ENCODE assay signal across 9 cellular contexts in the genomic region with DNA sequence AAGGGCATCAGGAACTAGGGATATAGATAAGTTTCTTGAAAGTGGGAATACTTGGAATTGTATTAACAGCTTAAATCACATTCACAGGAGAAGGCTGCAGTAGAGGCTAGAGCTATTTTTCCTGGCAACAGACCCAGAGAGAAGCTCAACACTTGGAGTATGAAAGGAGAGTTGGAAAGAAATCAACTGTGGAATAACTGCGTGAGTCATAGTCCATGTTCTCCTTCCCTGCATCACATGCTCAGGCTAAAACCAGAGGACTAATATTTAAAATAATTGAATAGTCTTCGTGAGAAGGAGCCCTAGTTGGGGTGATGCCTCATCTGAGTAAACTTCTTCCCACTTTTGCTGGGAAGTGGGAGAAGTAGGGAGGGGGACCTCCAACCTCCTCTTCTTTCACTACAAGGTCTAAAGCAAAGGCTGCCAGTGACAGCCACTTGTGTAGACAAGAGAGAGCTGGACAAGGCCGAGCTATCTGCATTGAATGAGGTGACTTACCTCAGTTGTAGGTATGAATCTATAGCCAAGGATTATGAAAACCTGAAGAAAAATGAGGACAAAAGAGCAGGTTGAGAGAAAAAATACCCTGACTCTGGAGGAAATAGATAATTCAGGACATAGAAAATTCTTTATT. TPM values are rescaled to one million over a fixed set of nuclear protein-coding genes. Genes with fewer than 3 reads are reported as not detected.
DNase-seq lines count a peak whose midpoint lies in the region; ATAC-seq, FAIRE-seq and TF ChIP-seq lines count a peak whose summit lies in the region.
"Had no signal": no experiment of that assay in that cellular context is flagged by ENCODE, and none has a peak within 500 bp of the region (broad histone marks: within the 10 kb centered on the region; RNA-seq: fewer than 3 reads in every experiment).

No MANE protein-coding gene starts in this region.

- FAIRE-seq in bronchial epithelial cell (lab: Jason Lieb, UNC): no peak

- H3K36me3 ChIP-seq in bronchial epithelial cell (ENCODE audit: control insufficient read depth, insufficient read depth, low read length) (no peaks in the 10 kb centered on the region), stomach (no peaks in the 10 kb centered on the region), HAP-1 (replicated peaks) (no peaks in the 10 kb centered on the region)

- no peak overlapping the region for H3K4me3 ChIP-seq in bronchial epithelial cell (ENCODE audit: low read depth, low read length)
- H3K4me3 ChIP-seq in stomach: no peak overlapping the region
- H3K4me3 ChIP-seq in HAP-1: no peak overlapping the region

- H3K9me3 ChIP-seq in stomach (no peaks in the 10 kb centered on the region), HAP-1 (no peaks in the 10 kb centered on the region)

- DNase-seq in HPDE6-E6E7 (ENCODE audit: extremely low spot score): peak; percentile 13
- DNase-seq in bronchial epithelial cell (ENCODE audit: low read depth): peak; percentile 76
- peak; percentile 48 for DNase-seq in inferior parietal cortex (ENCODE audit: extremely low spot score)
- no peak for DNase-seq in stomach
- DNase-seq in T-helper 9 cell: no peak
- no peak for DNase-seq in HAP-1 (ENCODE audit: low spot score in 2 of 2)
- DNase-seq: activated naive CD8-positive, alpha-beta T cell treated with anti-CD3 and anti-CD28 coated beads, Interleukin-2, amount 10 ng/mL, durations not matched to agents 7 days and 5 days had no signal

- ATAC-seq in HG03095 (IDR thresholded peaks at IDR 0.05; ENCODE audit: unreplicated experiment) (no peak), HG02938 (IDR thresholded peaks at IDR 0.05; ENCODE audit: unreplicated experiment) (no peak)

- no peak for TF ChIP-seq POLR2A in stomach (IDR thresholded peaks at IDR 0.05)

- 35 to 64% (median 58%) methylated on average over 3 of the region's 3 CpGs for WGBS in stomach, 5 donors

- in situ Hi-C loops in HAP-1 (cut with MboI; ENCODE audit: low sequenced_read_pairs): no loop called here

- no peak for TF ChIP-seq EP300 in stomach (IDR thresholded peaks at IDR 0.05)

- no peaks in the 10 kb centered on the region for H3K27me3 ChIP-seq in bronchial epithelial cell (ENCODE audit: control insufficient read depth, insufficient read depth, low read length)
- no peaks in the 10 kb centered on the region for H3K27me3 ChIP-seq in stomach
- no peaks in the 10 kb centered on the region for H3K27me3 ChIP-seq in HAP-1 (ENCODE audit: low read depth)

- peak overlapping the region in 4 of 5 donors; percentile 2 to 71 (median 50) for H3K27ac ChIP-seq in stomach

- peaks cover 5 to 25% (median 14%) of the 10 kb centered on the region in 4 donors for H3K4me1 ChIP-seq in stomach
- peaks cover 3% of the 10 kb centered on the region; the same call in 1 of the 2 replicates for H3K4me1 ChIP-seq in HAP-1

- TF ChIP-seq CTCF in bronchial epithelial cell (IDR thresholded peaks at IDR 0.05; ENCODE audit: insufficient read depth, low read length, severe bottlenecking) (no peak), stomach (IDR thresholded peaks at IDR 0.05) (no peak)

- intact Hi-C loops in stomach (cut with DNase I; ENCODE audit: low total_unique reads): no loop called here

RNA-seq across cellular contexts. Expression of a gene that starts 32.7 kb away (rescaled TPM):
- 17.6 and 23.8 TPM in 2 replicates for total RNA-seq in bronchial epithelial cell
- 10 to 100 TPM; 13.4 to 43.9 (median 27.1) TPM for total RNA-seq in stomach
- polyA plus RNA-seq in stomach: 1 to 10 TPM; 3.3 to 8.9 (median 3.5) TPM

Comparison
In these comparisons a context has a peak if more than half of its experiments do, and no peak if none do; other contexts are left out.
1. DNase-seq: peak in HPDE6-E6E7 (single experiment), bronchial epithelial cell (single experiment) and inferior parietal cortex (single experiment); none in stomach (single experiment), T-helper 9 cell (single experiment) and HAP-1 (0 of 2).